8 cellular contexts compared by ENCODE assay signal in the genomic region with DNA sequence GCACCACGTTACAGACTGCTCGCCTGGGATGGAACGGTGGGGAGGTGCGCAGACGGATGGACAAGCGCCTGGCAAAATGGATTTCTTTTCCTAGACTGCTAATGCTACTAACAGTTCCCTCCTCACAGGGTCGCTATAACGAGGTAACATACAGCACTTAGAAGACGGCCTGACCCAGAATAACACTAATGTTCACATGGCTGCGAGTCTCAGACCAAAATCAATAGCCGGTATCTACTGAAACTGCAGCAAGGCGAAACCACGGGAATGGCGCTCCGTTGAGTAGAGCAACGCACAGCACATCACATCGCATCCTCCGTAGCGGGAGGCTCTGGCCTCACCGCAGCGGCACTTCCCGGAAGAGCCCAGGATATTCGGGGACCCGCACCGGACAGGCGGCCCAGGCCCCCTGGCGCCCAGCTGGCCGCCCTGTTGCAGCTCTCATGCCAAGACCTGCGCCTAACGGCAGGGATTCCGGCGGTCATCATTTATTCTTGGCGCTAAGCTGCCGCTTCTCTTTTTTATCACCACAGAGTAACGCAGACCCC. TPM values are rescaled to one million over a fixed set of nuclear protein-coding genes. Genes with fewer than 3 reads are reported as not detected.
DNase-seq lines count a peak whose midpoint lies in the region; ATAC-seq and TF ChIP-seq lines count a peak whose summit lies in the region.

No MANE protein-coding gene starts in this region.

- ATAC-seq in HG03196 (IDR thresholded peaks at IDR 0.05; ENCODE audit: unreplicated experiment) (peak; percentile 44), PC-3 (peak; percentile 59)

- H3K4me2 ChIP-seq in PC-3 (ENCODE audit: low read length), result peak overlapping the region; percentile 84
- peak overlapping the region; percentile 78 for H3K4me2 ChIP-seq in hepatocyte

- H3K27me3 ChIP-seq in PC-3 (ENCODE audit: low read length) (no peaks in the 10 kb centered on the region), hepatocyte (no peaks in the 10 kb centered on the region)

- H3F3A ChIP-seq in PC-3 (ENCODE audit: low read length, unreplicated experiment), result no peaks in the 10 kb centered on the region

- H3K4me1 ChIP-seq in PC-3 (ENCODE audit: insufficient read depth, low read length) (peaks cover 8% of the 10 kb centered on the region; the same call in 1 of the 2 replicates), hepatocyte (ENCODE audit: insufficient read depth) (no peaks in the 10 kb centered on the region)

- BruUV-seq in PC-3 (replicated peaks; lab: Mats Ljungman, UMichigan), result TSS peak; percentile 21

- H2AFZ ChIP-seq in PC-3 (ENCODE audit: low read length), result peak overlapping the region; percentile 67
- no peak overlapping the region for H2AFZ ChIP-seq in hepatocyte

- peak overlapping the region; percentile 73 for H3K4me3 ChIP-seq in PC-3 (ENCODE audit: low read length)
- peak overlapping the region; percentile 32 for H3K4me3 ChIP-seq in hepatocyte
- H3K4me3 ChIP-seq in skeletal muscle cell (ENCODE audit: low read depth, low read length), result peak overlapping the region; percentile 67

- no peaks in the 10 kb centered on the region for H3K9me2 ChIP-seq in PC-3 (replicated peaks; ENCODE audit: low read length)
- H3K9me2 ChIP-seq in hepatocyte (replicated peaks; ENCODE audit: insufficient read depth), result no peaks in the 10 kb centered on the region

- 63% methylated on average over 35 of the region's 35 CpGs for WGBS in hepatocyte (ENCODE audit: low lambda C conversion rate, missing lambda C conversion rate)

- peaks cover 18% of the 10 kb centered on the region for H3K36me3 ChIP-seq in PC-3 (ENCODE audit: low read depth, low read length)
- H3K36me3 ChIP-seq in hepatocyte (replicated peaks; ENCODE audit: insufficient read depth, low read depth), result no peaks in the 10 kb centered on the region

- DNase-seq in COLO668 (lab: John Stamatoyannopoulos, UW; ENCODE audit: unreplicated experiment) (peak; percentile 73), GM19238 (ENCODE audit: insufficient read length, low spot score) (peak; percentile 40), PC-3 (no peak), amniotic epithelial cell (ENCODE audit: low read depth) (peak; percentile 32), hepatocyte (ENCODE audit: low spot score) (no peak), skeletal muscle cell (ENCODE audit: low read depth) (peak; percentile 17), NCI-H2107 treated with DMSO at 0.1 percent for 48 hours (lab: John Stamatoyannopoulos, UW; ENCODE audit: unreplicated experiment) (no peak)

- intact Hi-C loops in PC-3 (cut with micrococcal nuclease), result no loop called here

- no peaks in the 10 kb centered on the region for H3K9me3 ChIP-seq in PC-3 (ENCODE audit: low read length)
- H3K9me3 ChIP-seq in hepatocyte (ENCODE audit: low read depth), result no peaks in the 10 kb centered on the region

- POLR2A ChIA-PET in PC-3 (lab: Charles Lee; ENCODE audit: unreplicated experiment), result no interaction called here

- TF ChIP-seq CTCF in PC-3 (conservative IDR thresholded peaks at IDR 0.05; ENCODE audit: low read depth, low read length), result no peak
- TF ChIP-seq CTCF in hepatocyte (IDR thresholded peaks at IDR 0.05; ENCODE audit: poor library complexity), result no peak

- CTCF ChIA-PET in PC-3 (lab: Charles Lee), result no interaction called here

- H3K79me2 ChIP-seq in PC-3 (ENCODE audit: low read length) (0 out of 2 replicates have a peak, but pooled peaks cover 5% of the 10 kb centered on the region), hepatocyte (no peaks in the 10 kb centered on the region)

- peak overlapping the region; percentile 75 for H3K9ac ChIP-seq in PC-3 (ENCODE audit: low read length)

- H4K20me1 ChIP-seq in PC-3 (ENCODE audit: low read length) (no peaks in the 10 kb centered on the region), hepatocyte (ENCODE audit: insufficient read depth, poor library complexity, severe bottlenecking) (no peaks in the 10 kb centered on the region)

- H3K27ac ChIP-seq in PC-3 (ENCODE audit: low read length), result peak overlapping the region; percentile 33; the same call in 1 of the 2 replicates
- no peak overlapping the region for H3K27ac ChIP-seq in hepatocyte

RNA-seq across cellular contexts. Expression of gene VPS26C, which starts 46.6 kb away (rescaled TPM):
- 46.8 and 63.3 TPM in 2 replicates for total RNA-seq in PC-3 (2014; rRNA removed)
- 74.5 and 75.8 TPM in 2 replicates for total RNA-seq in hepatocyte
- polyA plus RNA-seq in hepatocyte, result 43.7 and 49.5 TPM in 2 replicates

Comparison
In these comparisons a context has a peak if more than half of its experiments do, and no peak if none do; other contexts are left out.
1. DNase-seq: peak in COLO668 (single experiment), GM19238 (single experiment), amniotic epithelial cell (single experiment) and skeletal muscle cell (single experiment); none in PC-3 (single experiment), hepatocyte (single experiment) and NCI-H2107 treated with DMSO at 0.1 percent for 48 hours (single experiment).
2. Peak in every context shown above with its lines, with median percentiles within 50 percentile points of each other: H3K4me3 ChIP-seq.